ENCODE assay signal across 17 cellular contexts in genomic region chr16:57704905-57705852, GRCh38. TPM values are rescaled to one million over a fixed set of nuclear protein-coding genes. Genes with fewer than 3 reads are reported as not detected.
A peak's percentile ranks its signal among the peaks of the same experiment; 100 is the strongest.
DNase-seq lines count a peak whose midpoint lies in the region; ATAC-seq and TF ChIP-seq lines count a peak whose summit lies in the region.
"Had no signal": no experiment of that assay in that cellular context is flagged by ENCODE, and none has a peak within 500 bp of the region (broad histone marks: within the 10 kb centered on the region; RNA-seq: fewer than 3 reads in every experiment).

No MANE protein-coding gene starts in this region.

- ATAC-seq in IMR-90 (ENCODE audit: low read depth), result no peak
- peak; percentile 26 for ATAC-seq in stimulated activated effector memory CD8-positive, alpha-beta T cell treated with anti-CD3 and anti-CD28 coated beads, Interleukin-12 subunit alpha, Interleukin-12 subunit beta, amount 100 ng/mL, for 72 hours
- no peak for ATAC-seq in GM19467 (IDR thresholded peaks at IDR 0.05; ENCODE audit: unreplicated experiment)

- H3K9me1 ChIP-seq in IMR-90 (ENCODE audit: insufficient read depth, low read length), result no peaks in the 10 kb centered on the region

- H2AK5ac ChIP-seq in IMR-90 (ENCODE audit: low read depth, low read length), result no peak overlapping the region

- in situ Hi-C loops in IMR-90 (cut with MboI; ENCODE audit: low sequenced_read_pairs), result no loop called here

- H2AK9ac ChIP-seq in IMR-90 (replicated peaks; ENCODE audit: low read depth, low read length, poor library complexity), result no peak overlapping the region

- H3K23ac ChIP-seq in IMR-90 (ENCODE audit: low read depth, low read length), result no peak overlapping the region

- H3K9ac ChIP-seq in IMR-90 (ENCODE audit: low read depth, low read length), result no peak overlapping the region

- no peak overlapping the region for H3K14ac ChIP-seq in IMR-90 (replicated peaks; ENCODE audit: low read depth, low read length)

- no peaks in the 10 kb centered on the region for H3K79me1 ChIP-seq in IMR-90 (ENCODE audit: low read depth in 1 of 2, low read length in 2 of 2)

- H2BK120ac ChIP-seq in IMR-90 (ENCODE audit: low read depth, low read length), result no peak overlapping the region

- BruUV-seq in Caco-2 (replicated peaks; lab: Mats Ljungman, UMichigan) (no TSS peak), IMR-90 (replicated peaks; lab: Mats Ljungman, UMichigan) (no TSS peak)

- 83 to 100% methylated on average over 1 of the region's 4 CpGs for WGBS in IMR-90 (ENCODE audit: extremely low coverage in 2 of 2, insufficient read length in 1 of 2), 2 experiments

- no peak overlapping the region for H3K4me3 ChIP-seq in Caco-2 (ENCODE audit: low read depth, low read length)
- H3K4me3 ChIP-seq in IMR-90 (ENCODE audit: insufficient read depth, low read depth, low read length), result no peak overlapping the region

- peaks cover 15% of the 10 kb centered on the region for H3K9me3 Mint-ChIP-seq in Caco-2 (ENCODE audit: unreplicated experiment)
- no peaks in the 10 kb centered on the region for H3K9me3 Mint-ChIP-seq in stimulated activated effector memory CD8-positive, alpha-beta T cell treated with anti-CD3 and anti-CD28 coated beads, Interleukin-12 subunit alpha, Interleukin-12 subunit beta, amount 100 ng/mL, for 72 hours
- H3K9me3 Mint-ChIP-seq in endothelial cell (ENCODE audit: unreplicated experiment), result no peaks in the 10 kb centered on the region

- dilution Hi-C loops in IMR-90 (cut with HindIII; ENCODE audit: low sequenced_read_pairs, unreplicated experiment), result no loop called here

- H2BK15ac ChIP-seq in IMR-90 (ENCODE audit: low read depth, low read length), result no peak overlapping the region

- H3K27ac ChIP-seq in IMR-90 (ENCODE audit: insufficient read depth, low read length), result no peak overlapping the region
- H3K27ac ChIP-seq: C4-2B had no signal

- no peak overlapping the region for H4K8ac ChIP-seq in IMR-90 (ENCODE audit: low read depth in 2 of 2, low read length in 2 of 2)

- intact Hi-C loops in Caco-2 (cut with micrococcal nuclease; ENCODE audit: unreplicated experiment) (loop anchor here (1.0 to 5.0 kb wide), 2 partner anchors 15 to 38 kb away; partner anchors contain the start of gene ADGRG3), IMR-90 (cut with micrococcal nuclease) (no loop called here)

- TF ChIP-seq POLR2A in IMR-90 (IDR thresholded peaks at IDR 0.05; ENCODE audit: low read depth, low read length), result no peak

- H3K56ac ChIP-seq in IMR-90 (ENCODE audit: extremely low read depth, insufficient read depth, low read length), result no peak overlapping the region

- H2BK20ac ChIP-seq in IMR-90 (ENCODE audit: low read depth, low read length), result no peak overlapping the region

- no peaks in the 10 kb centered on the region for H3K27me3 Mint-ChIP-seq in Caco-2 (ENCODE audit: insufficient read depth, unreplicated experiment)
- H3K27me3 Mint-ChIP-seq in endothelial cell (ENCODE audit: unreplicated experiment), result peaks cover 1% of the 10 kb centered on the region

- H3K36me3 ChIP-seq in Caco-2 (ENCODE audit: control insufficient read depth, insufficient read depth, low read length), result no peaks in the 10 kb centered on the region
- H3K36me3 ChIP-seq in IMR-90 (ENCODE audit: control insufficient read depth, insufficient read depth, low read length), result no peaks in the 10 kb centered on the region

- DNase-seq in Caco-2 (no peak), IMR-90 (no peak), iPS-NIHi7 (ENCODE audit: extremely low spot score) (peak; percentile 4), endothelial cell (ENCODE audit: low spot score) (no peak)
- no peak for DNase-seq in stimulated activated effector memory CD8-positive, alpha-beta T cell treated with anti-CD3 and anti-CD28 coated beads, Interleukin-12 subunit alpha, Interleukin-12 subunit beta, amount 100 ng/mL, for 72 hours (ENCODE audit: low spot score in 2 of 2)
- no peak for DNase-seq in stimulated activated CD4-positive, alpha-beta T cell treated with anti-CD3 and anti-CD28 coated beads, Interleukin-2, amount 100 ng/mL, for 24 hours
- DNase-seq: AML-193, H9, KBM-7, MV-4-11, NCI-H1694 treated with DMSO at 0.1 percent for 48 hours, NCI-H748 treated with DMSO at 0.1 percent for 48 hours, Right ventricle myocardium superior had no signal

- H2BK5ac ChIP-seq in IMR-90 (ENCODE audit: low read depth, low read length, poor library complexity, severe bottlenecking), result peak overlapping the region; percentile 26

- H4K91ac ChIP-seq in IMR-90 (ENCODE audit: insufficient read depth, low read depth, low read length), result no peak overlapping the region

- H3K18ac ChIP-seq in IMR-90 (ENCODE audit: low read depth, low read length), result no peak overlapping the region

- H3K27ac Mint-ChIP-seq in Caco-2 (ENCODE audit: unreplicated experiment) (peak overlapping the region; percentile 87), endothelial cell (ENCODE audit: unreplicated experiment) (no peak overlapping the region)
- H3K27ac Mint-ChIP-seq in stimulated activated effector memory CD8-positive, alpha-beta T cell treated with anti-CD3 and anti-CD28 coated beads, Interleukin-12 subunit alpha, Interleukin-12 subunit beta, amount 100 ng/mL, for 72 hours, result no peak overlapping the region
- H3K27ac Mint-ChIP-seq: H9 had no signal

- H3K4me1 ChIP-seq in Caco-2 (peaks cover 56% of the 10 kb centered on the region), IMR-90 (ENCODE audit: control insufficient read depth, insufficient read depth, low read length) (no peaks in the 10 kb centered on the region)

- no peak overlapping the region for H4K5ac ChIP-seq in IMR-90 (ENCODE audit: low read depth, low read length)

- H3K27me3 ChIP-seq in Caco-2 (replicated peaks; ENCODE audit: control insufficient read depth, insufficient read depth, low read length), result no peaks in the 10 kb centered on the region
- peaks cover 43% of the 10 kb centered on the region for H3K27me3 ChIP-seq in IMR-90 (ENCODE audit: control insufficient read depth, insufficient read depth, low read length)

- no peaks in the 10 kb centered on the region for H3K36me3 Mint-ChIP-seq in Caco-2 (ENCODE audit: insufficient read depth, unreplicated experiment)
- H3K36me3 Mint-ChIP-seq in stimulated activated effector memory CD8-positive, alpha-beta T cell treated with anti-CD3 and anti-CD28 coated beads, Interleukin-12 subunit alpha, Interleukin-12 subunit beta, amount 100 ng/mL, for 72 hours, result no peaks in the 10 kb centered on the region
- no peaks in the 10 kb centered on the region for H3K36me3 Mint-ChIP-seq in endothelial cell (ENCODE audit: low read depth, unreplicated experiment)

- peak overlapping the region; percentile 43 for H2AFZ ChIP-seq in IMR-90 (replicated peaks; ENCODE audit: low read length, poor library complexity)

- H3K4ac ChIP-seq in IMR-90 (ENCODE audit: low read depth, low read length), result no peak overlapping the region

- POLR2A ChIA-PET in Caco-2 (lab: Charles Lee), result no interaction called here
- POLR2A ChIA-PET in IMR-90 (lab: Charles Lee; ENCODE audit: unreplicated experiment), result no interaction called here

- TF ChIP-seq RAD21 in IMR-90 (IDR thresholded peaks at IDR 0.05; ENCODE audit: low read length), result no peak

- peak overlapping the region; percentile 64 for H3K4me3 Mint-ChIP-seq in Caco-2 (ENCODE audit: unreplicated experiment)
- no peak overlapping the region for H3K4me3 Mint-ChIP-seq in stimulated activated effector memory CD8-positive, alpha-beta T cell treated with anti-CD3 and anti-CD28 coated beads, Interleukin-12 subunit alpha, Interleukin-12 subunit beta, amount 100 ng/mL, for 72 hours
- H3K4me3 Mint-ChIP-seq in endothelial cell (ENCODE audit: unreplicated experiment), result no peak overlapping the region
- H3K4me3 Mint-ChIP-seq: H9 had no signal

- H3K4me2 ChIP-seq in IMR-90 (ENCODE audit: low read depth, low read length), result no peak overlapping the region

- H4K20me1 ChIP-seq in IMR-90 (ENCODE audit: insufficient read depth, low read length), result no peaks in the 10 kb centered on the region

- TF ChIP-seq CTCF in Caco-2 (IDR thresholded peaks at IDR 0.05; ENCODE audit: insufficient read depth in 1 of 2, low read depth in 1 of 2, low read length in 1 of 2, severe bottlenecking in 1 of 2, unreplicated experiment in 1 of 2), result no peak
- no peak for TF ChIP-seq CTCF in IMR-90 (conservative IDR thresholded peaks at IDR 0.05; ENCODE audit: low read depth, low read length)
- no peak for TF ChIP-seq CTCF in endothelial cell (IDR thresholded peaks at IDR 0.05; ENCODE audit: unreplicated experiment)

- no peaks in the 10 kb centered on the region for H3K9me3 ChIP-seq in Caco-2
- H3K9me3 ChIP-seq in IMR-90 (ENCODE audit: control insufficient read depth, insufficient read depth, low read length), result no peaks in the 10 kb centered on the region

- CTCF ChIA-PET in Caco-2 (lab: Charles Lee) (interaction anchor here (1.5 to 2.2 kb wide), 2 partner anchors 31 to 114 kb away, joined by 6 to 10 read pairs; partner anchors contain the start of gene KATNB1), IMR-90 (lab: Yijun Ruan, JAX) (no interaction called here)

- H3K4me1 Mint-ChIP-seq in Caco-2 (ENCODE audit: low read depth, unreplicated experiment), result peaks cover 35% of the 10 kb centered on the region
- peaks cover 6% of the 10 kb centered on the region for H3K4me1 Mint-ChIP-seq in stimulated activated effector memory CD8-positive, alpha-beta T cell treated with anti-CD3 and anti-CD28 coated beads, Interleukin-12 subunit alpha, Interleukin-12 subunit beta, amount 100 ng/mL, for 72 hours
- H3K4me1 Mint-ChIP-seq in endothelial cell (ENCODE audit: unreplicated experiment), result peaks cover 11% of the 10 kb centered on the region

TF ChIP-seq in IMR-90, 13 proteins besides CTCF, POLR2A, EP300 and RAD21 (continues in another document):
- no peak for TF ChIP-seq FOS (IDR thresholded peaks at IDR 0.05; ENCODE audit: low read depth, low read length)

RNA-seq across cellular contexts. Expression of gene DRC7, which starts 10.6 kb away (rescaled TPM):
- total RNA-seq in Caco-2 (2022) (1.1 and 1.2 TPM in 2 replicates), IMR-90 (2012; rRNA removed) (not detected in 2 replicates), endothelial cell (ENCODE audit: unreplicated experiment) (1.8 TPM)
- polyA plus RNA-seq in IMR-90 (2012; rRNA removed), result not detected in 2 replicates
- not detected in 2 replicates for polyA plus RNA-seq in IMR-90 (2012; cell fraction: cytosol; rRNA removed)
- polyA plus RNA-seq in IMR-90 (2012; cell fraction: nucleus; rRNA removed; ENCODE audit: low replicate concordance), result not detected in 2 replicates
- total RNA-seq: NCI-H460, Right ventricle myocardium superior had no signal

RNA-seq across cellular contexts. Expression of gene KATNB1, which starts 30.4 kb away (rescaled TPM):
- total RNA-seq in Caco-2 (2022) (31.8 and 32.4 TPM in 2 replicates), IMR-90 (2012; rRNA removed) (10.9 and 14.2 TPM in 2 replicates), endothelial cell (ENCODE audit: unreplicated experiment) (29.2 TPM)
- 23.5 and 27.6 TPM in 2 replicates for polyA plus RNA-seq in IMR-90 (2012; rRNA removed)
- polyA plus RNA-seq in IMR-90 (2012; cell fraction: cytosol; rRNA removed), result 15.9 and 23.1 TPM in 2 replicates
- polyA plus RNA-seq in IMR-90 (2012; cell fraction: nucleus; rRNA removed; ENCODE audit: low replicate concordance), result 67.2 and 166 TPM in 2 replicates

RNA-seq across cellular contexts. Expression of gene ADGRG3, which starts 37.1 kb away (rescaled TPM):
- total RNA-seq in Caco-2 (2022), result 0.25 TPM in 1 of 2 replicates, not detected in the other
- total RNA-seq in IMR-90 (2012; rRNA removed), result not detected in 2 replicates
- not detected in 2 replicates for polyA plus RNA-seq in IMR-90 (2012; rRNA removed)
- not detected in 2 replicates for polyA plus RNA-seq in IMR-90 (2012; cell fraction: cytosol; rRNA removed)
- not detected in 2 replicates for polyA plus RNA-seq in IMR-90 (2012; cell fraction: nucleus; rRNA removed; ENCODE audit: low replicate concordance)
- 0.31 TPM for total RNA-seq in endothelial cell (ENCODE audit: unreplicated experiment)
- total RNA-seq: OCI-LY7 had no signal
